In genomic region chr7:105388373-105389089, GRCh38 we compare ENCODE assay signal across 8 cellular contexts. TPM values are rescaled to one million over a fixed set of nuclear protein-coding genes. Genes with fewer than 3 reads are reported as not detected.
DNase-seq lines count a peak whose midpoint lies in the region; ATAC-seq and TF ChIP-seq lines count a peak whose summit lies in the region.

TSS of gene SRPK2 (minus strand) at chr7:105388921.

- CTCF ChIA-PET in activated CD4-positive, alpha-beta memory T cell treated with anti-CD3 and anti-CD28 coated beads, Interleukin-2, amount 10 ng/mL, durations not matched to agents 7 days and 5 days (lab: Charles Lee): interaction anchor here (0.7 to 2.4 kb wide), 3 partner anchors 35 to 471 kb away, joined by 3 to 19 read pairs (median 3); no protein-coding TSS in a partner anchor

- H3K4me3 Mint-ChIP-seq in activated CD4-positive, alpha-beta memory T cell treated with anti-CD3 and anti-CD28 coated beads, Interleukin-2, amount 10 ng/mL, durations not matched to agents 7 days and 5 days: peak within 1 kb of the TSS; percentile 95

- H3K4me1 Mint-ChIP-seq in activated CD4-positive, alpha-beta memory T cell treated with anti-CD3 and anti-CD28 coated beads, Interleukin-2, amount 10 ng/mL, durations not matched to agents 7 days and 5 days: peaks cover 18% of the 10 kb centered on the region

- H3K36me3 Mint-ChIP-seq in activated CD4-positive, alpha-beta memory T cell treated with anti-CD3 and anti-CD28 coated beads, Interleukin-2, amount 10 ng/mL, durations not matched to agents 7 days and 5 days (ENCODE audit: low read depth): peaks cover 7% of the 10 kb centered on the region

- H3K27me3 Mint-ChIP-seq in activated CD4-positive, alpha-beta memory T cell treated with anti-CD3 and anti-CD28 coated beads, Interleukin-2, amount 10 ng/mL, durations not matched to agents 7 days and 5 days: no peaks in the 10 kb centered on the region

- peak; percentile 61 for TF ChIP-seq POLR2A in GM15510 (IDR thresholded peaks at IDR 0.05; ENCODE audit: borderline replicate concordance, extremely low read depth, insufficient read length)

- peak; percentile 60 for ATAC-seq in HG02938 (IDR thresholded peaks at IDR 0.05; ENCODE audit: unreplicated experiment)

- no peaks in the 10 kb centered on the region for H3K9me3 Mint-ChIP-seq in activated CD4-positive, alpha-beta memory T cell treated with anti-CD3 and anti-CD28 coated beads, Interleukin-2, amount 10 ng/mL, durations not matched to agents 7 days and 5 days

- peak; percentile 83 for DNase-seq in 8988T
- peak; percentile 61 for DNase-seq in NCI-H226
- peak; percentile 82 for DNase-seq in activated CD4-positive, alpha-beta memory T cell treated with anti-CD3 and anti-CD28 coated beads, Interleukin-2, amount 10 ng/mL, durations not matched to agents 7 days and 5 days
- peak; percentile 90 for DNase-seq in ecto neural progenitor cell (ENCODE audit: low spot score)
- peak; percentile 81 to 85 for DNase-seq in lung microvascular endothelial cell (ENCODE audit: low read depth in 2 of 2)
- DNase-seq in stimulated activated CD4-positive, alpha-beta T cell treated with anti-CD3 and anti-CD28 coated beads, TNF-alpha, amount 100 ng/mL, for 4 hours (ENCODE audit: low read depth in 3 of 3): peak; percentile 45 to 59 (median 56)

- POLR2A ChIA-PET in activated CD4-positive, alpha-beta memory T cell treated with anti-CD3 and anti-CD28 coated beads, Interleukin-2, amount 10 ng/mL, durations not matched to agents 7 days and 5 days (lab: Charles Lee): interaction anchor here (0.7 to 2.7 kb wide), 16 partner anchors 8 to 404 kb away, joined by 3 to 38 read pairs (median 4); partner anchors contain the start of genes KMT2E and RINT1

- H3K27ac Mint-ChIP-seq in activated CD4-positive, alpha-beta memory T cell treated with anti-CD3 and anti-CD28 coated beads, Interleukin-2, amount 10 ng/mL, durations not matched to agents 7 days and 5 days: peak within 1 kb of the TSS; percentile 76

RNA-seq across cellular contexts. Expression of gene SRPK2, which starts in this region (rescaled TPM):
- 10 to 100 TPM; 42.9 to 45.0 TPM for total RNA-seq in activated CD4-positive, alpha-beta memory T cell treated with anti-CD3 and anti-CD28 coated beads, Interleukin-2, amount 10 ng/mL, durations not matched to agents 7 days and 5 days
- 54.4 and 55.6 TPM in 2 replicates for total RNA-seq in lung microvascular endothelial cell

Comparison
In these comparisons a context has a peak if more than half of its experiments do, and no peak if none do; other contexts are left out.
1. Peak in every context shown above with its lines: DNase-seq and ATAC-seq.